In genomic region chr22:19679476-19680099, GRCh38 we compare ENCODE assay signal across 8 cellular contexts. TPM values are rescaled to one million over a fixed set of nuclear protein-coding genes. Genes with fewer than 3 reads are reported as not detected.
DNase-seq lines count a peak whose midpoint lies in the region; ATAC-seq, FAIRE-seq and TF ChIP-seq lines count a peak whose summit lies in the region.

No MANE protein-coding gene starts in this region.

- H3K9ac ChIP-seq in DND-41 (ENCODE audit: low read depth, low read length) (no peak overlapping the region), K562 (ENCODE audit: insufficient read depth in 1 of 2, low read depth in 2 of 2, low read length in 2 of 2) (peak overlapping the region in 1 of 2 experiments; percentile 7; a peak in 1 of 4 replicates)

- in situ Hi-C loops in SK-MEL-5 (cut with HindIII; ENCODE audit: low pct_unique_long_range_greater_than_20kb, low sequenced_read_pairs), result no loop called here
- in situ Hi-C loops in K562 (cut with MboI), result no loop called here

- CTCF ChIA-PET in K562 (lab: Yijun Ruan, JAX; ENCODE audit: low intra/inter-chr PET ratio), result interaction anchor here (0.6 to 5.5 kb wide), 7 partner anchors 29 to 380 kb away, joined by 3 to 113 read pairs (median 4); partner anchors contain the start of gene GP1BB

- TF ChIP-seq POLR2A in K562 (conservative IDR thresholded peaks at IDR 0.05), result no peak

- DNase-seq in DND-41 (peak; percentile 25), SK-MEL-5 (ENCODE audit: low read depth, low spot score) (peak; percentile 48), K562 (ENCODE audit: extremely low read depth in 1 of 4, low spot score in 3 of 4) (peak; percentile 86 to 99 (median 96)), left lung (peak in 1 of 2 donors; percentile 95), NCI-H446 treated with DMSO at 0.1 percent for 48 hours (lab: John Stamatoyannopoulos, UW) (no peak), EL (no peak)
- peak; percentile 31 for DNase-seq in stimulated activated CD8-positive, alpha-beta memory T cell treated with anti-CD3 and anti-CD28 coated beads, Interleukin-15, amount 100 ng/mL, for 24 hours (ENCODE audit: low read depth)

- no peaks in the 10 kb centered on the region for H3K79me2 ChIP-seq in DND-41 (ENCODE audit: insufficient read depth, low read length)
- no peaks in the 10 kb centered on the region for H3K79me2 ChIP-seq in K562 (ENCODE audit: control insufficient read depth, insufficient read depth, low read length)

- peak; percentile 80 for TF ChIP-seq CTCF in DND-41 (IDR thresholded peaks at IDR 0.05; ENCODE audit: borderline replicate concordance, extremely low read depth, low read length, poor library complexity, severe bottlenecking)
- peak; percentile 98 to 100 (median 99) for TF ChIP-seq CTCF in K562 (IDR thresholded peaks at IDR 0.05 in 2 of 3, conservative IDR thresholded peaks at IDR 0.05 in 1 of 3; ENCODE audit: insufficient read depth in 2 of 3, low read depth in 1 of 3, low read length in 3 of 3)
- TF ChIP-seq CTCF in left lung (IDR thresholded peaks at IDR 0.05), result peak; percentile 85 to 91

- ATAC-seq in DND-41 (ENCODE audit: insufficient read depth, low read depth) (peak; percentile 49; the same call in 1 of the 3 replicates), K562 (peak; percentile 94), left lung (peak; percentile 90), GM21447 (IDR thresholded peaks at IDR 0.05; ENCODE audit: unreplicated experiment) (no peak)

- H3K27ac ChIP-seq in DND-41 (ENCODE audit: low read length) (no peak overlapping the region), K562 (ENCODE audit: extremely low read depth, low read depth, low read length) (no peak overlapping the region), left lung (no peak overlapping the region)

- peak; percentile 91 to 100; a peak in 3 of 4 replicates for TF ChIP-seq RAD21 in K562 (CRISPR knock-in tag; conservative IDR thresholded peaks at IDR 0.05 in 1 of 2, IDR thresholded peaks at IDR 0.05 in 1 of 2)

- FAIRE-seq in K562 (lab: Jason Lieb, UNC), result no peak

- no peaks in the 10 kb centered on the region for H3K9me1 ChIP-seq in K562 (ENCODE audit: control insufficient read depth, insufficient read depth, low read length)

- H3K4me1 ChIP-seq in DND-41 (ENCODE audit: insufficient read depth, low read length), result no peaks in the 10 kb centered on the region
- H3K4me1 ChIP-seq in K562 (replicated peaks in 1 of 2; ENCODE audit: control insufficient read depth in 2 of 2, insufficient read depth in 2 of 2, low read length in 2 of 2), result peaks cover 4 to 12% of the 10 kb centered on the region in 2 experiments; a peak in 4 of 5 replicates
- no peaks in the 10 kb centered on the region for H3K4me1 ChIP-seq in left lung

- H3K9me3 ChIP-seq in DND-41 (ENCODE audit: insufficient read depth, low read length, severe bottlenecking), result no peaks in the 10 kb centered on the region
- H3K9me3 ChIP-seq in K562 (replicated peaks; ENCODE audit: control insufficient read depth, insufficient read depth, low read depth, low read length), result 0 out of 2 replicates have a peak, but pooled peaks cover 2% of the 10 kb centered on the region
- no peaks in the 10 kb centered on the region for H3K9me3 ChIP-seq in left lung

- H3K27me3 ChIP-seq in DND-41 (ENCODE audit: insufficient read depth, low read length, poor library complexity) (no peaks in the 10 kb centered on the region), K562 (ENCODE audit: control insufficient read depth in 2 of 2, insufficient read depth in 2 of 2, low read length in 2 of 2) (peaks cover 14 to 15% of the 10 kb centered on the region in 2 experiments), left lung (peaks cover 0 to 36% of the 10 kb centered on the region in 2 donors)

- POLR2A ChIA-PET in K562 (lab: Yijun Ruan, JAX), result interaction anchor here (0.6 to 10.5 kb wide), 21 partner anchors 9 to 557 kb away, joined by 3 to 80 read pairs (median 3); partner anchors contain the start of genes DGCR2, ESS2 and GP1BB

- H2AFZ ChIP-seq in DND-41 (ENCODE audit: low read depth, low read length) (no peak overlapping the region), K562 (ENCODE audit: low read depth, low read length) (no peak overlapping the region)

- intact Hi-C loops in K562 (cut with micrococcal nuclease), result loop anchor here (1.0 to 2.0 kb wide), 2 partner anchors 39 to 231 kb away; no protein-coding TSS in a partner anchor
- intact Hi-C loops in left lung (cut with DNase I), result no loop called here

- H3K4me2 ChIP-seq in DND-41 (ENCODE audit: insufficient read depth, low read length) (no peak overlapping the region), K562 (ENCODE audit: insufficient read depth, low read length) (no peak overlapping the region)

- H3K4me3 ChIP-seq in DND-41 (ENCODE audit: low read depth in 1 of 2, low read length in 2 of 2), result no peak overlapping the region
- H3K4me3 ChIP-seq in K562, result no peak overlapping the region
- no peak overlapping the region for H3K4me3 ChIP-seq in left lung

- H3K36me3 ChIP-seq in DND-41 (ENCODE audit: insufficient read depth, low read length) (no peaks in the 10 kb centered on the region), K562 (ENCODE audit: control insufficient read depth, insufficient read depth, low read length) (no peaks in the 10 kb centered on the region), left lung (no peaks in the 10 kb centered on the region)

- no peaks in the 10 kb centered on the region for H4K20me1 ChIP-seq in DND-41 (ENCODE audit: insufficient read depth, low read length)
- H4K20me1 ChIP-seq in K562 (replicated peaks; ENCODE audit: control insufficient read depth, insufficient read depth, low read length), result no peaks in the 10 kb centered on the region

- no TSS peak for BruUV-seq in K562 (replicated peaks; lab: Mats Ljungman, UMichigan)

- peak; percentile 51; the same call in 1 of the 2 replicates for TF ChIP-seq EP300 in K562 (IDR thresholded peaks at IDR 0.05; ENCODE audit: low read length)

- WGBS in K562 (ENCODE audit: insufficient coverage, low coverage, missing lambda C conversion rate), result 14% methylated on average over 15 of the region's 15 CpGs

TF ChIP-seq in K562, 482 proteins besides CTCF, POLR2A, EP300 and RAD21 (continues in another document):
- TF ChIP-seq MEF2D (tag; conservative IDR thresholded peaks at IDR 0.05; ENCODE audit: low read depth), result no peak
- no peak for TF ChIP-seq MECOM (CRISPR knock-in tag; IDR thresholded peaks at IDR 0.05)
- no peak for TF ChIP-seq U2AF2 (optimal IDR thresholded peaks at IDR 0.05; ENCODE audit: low read depth, low read length)
- no peak for TF ChIP-seq NR4A1 (CRISPR knock-in tag; IDR thresholded peaks at IDR 0.05)
- no peak; the same call in 1 of the 2 replicates for TF ChIP-seq NR4A1 (tag; IDR thresholded peaks at IDR 0.05)
- TF ChIP-seq RNF2 (IDR thresholded peaks at IDR 0.05), result no peak

RNA-seq across cellular contexts. Expression of gene SEPTIN5, which starts 34.7 kb away (rescaled TPM):
- 13.8 and 16.3 TPM in 2 replicates for total RNA-seq in SK-MEL-5 (2014; rRNA removed; shearing (Covaris generic))
- polyA plus RNA-seq in SK-MEL-5 (2015; cell fraction: cytosol; rRNA removed), result 22.5 and 23.6 TPM in 2 replicates
- polyA plus RNA-seq in SK-MEL-5 (2015; cell fraction: nucleus; rRNA removed), result 51.0 and 81.0 TPM in 2 replicates
- total RNA-seq in K562 (2011; cell fraction: chromatin; rRNA removed; ENCODE audit: low replicate concordance), result 625 and 1,610 TPM in 2 replicates
- total RNA-seq in K562 (2011; cell fraction: nucleolus; rRNA removed), result 538 and 650 TPM in 2 replicates
- total RNA-seq in K562 (2011; cell fraction: nucleoplasm; rRNA removed), result 407 and 495 TPM in 2 replicates
- 116 and 125 TPM in 2 replicates for total RNA-seq in K562 (2014; rRNA removed)
- total RNA-seq in K562 (2014; rRNA removed; fragmentation: Illumina TruSeq; extraction: Trizol), result 92.5 and 94.6 TPM in 2 replicates
- total RNA-seq in K562 (2015; rRNA removed; fragmentation: Illumina TruSeq; extraction: Trizol), result 28.1 and 34.9 TPM in 2 replicates
- total RNA-seq in K562 (2021), result 177 and 195 TPM in 2 replicates
- polyA plus RNA-seq in K562 (2011; rRNA removed), result 119 and 238 TPM in 2 replicates
- polyA plus RNA-seq in K562 (2011; cell fraction: cytosol; rRNA removed), result 143 and 156 TPM in 2 replicates
- polyA plus RNA-seq in K562 (2011; cell fraction: nucleus; rRNA removed), result 671 and 957 TPM in 2 replicates
- 122 and 123 TPM in 2 replicates for polyA plus RNA-seq in K562 (2012)
- 135 and 164 TPM in 2 replicates for polyA plus RNA-seq in K562 (2014; fragmentation: Illumina TruSeq; extraction: Trizol)
- 1 to 10 TPM in 1 of 2 experiments, under 1 TPM in 1; 0.03 to 1.9 TPM for polyA plus RNA-seq in K562 (2014; fragmentation: Nextera tagmentation; extraction: Ambion mirVana)
- polyA plus RNA-seq in K562 (2014; rRNA removed), result 129 and 135 TPM in 2 replicates
- polyA minus RNA-seq in K562 (2011; rRNA and poly(A)+ RNA removed), result 306 and 458 TPM in 2 replicates
- polyA minus RNA-seq in K562 (2011; cell fraction: cytosol; rRNA and poly(A)+ RNA removed), result 83.2 and 205 TPM in 2 replicates
- 284 and 666 TPM in 2 replicates for polyA minus RNA-seq in K562 (2011; cell fraction: nucleus; rRNA and poly(A)+ RNA removed)
- 10 to 100 TPM; 14.6 to 20.3 TPM for total RNA-seq in left lung

RNA-seq across cellular contexts. Expression of gene GP1BB, which starts 43.8 kb away (rescaled TPM):
- total RNA-seq in SK-MEL-5 (2014; rRNA removed; shearing (Covaris generic)), result 1.5 and 1.6 TPM in 2 replicates
- polyA plus RNA-seq in SK-MEL-5 (2015; cell fraction: cytosol; rRNA removed), result 2.4 and 3.1 TPM in 2 replicates
- 8.7 and 16.5 TPM in 2 replicates for polyA plus RNA-seq in SK-MEL-5 (2015; cell fraction: nucleus; rRNA removed)
- total RNA-seq in K562 (2011; cell fraction: chromatin; rRNA removed; ENCODE audit: low replicate concordance), result 12.5 and 89.3 TPM in 2 replicates
- total RNA-seq in K562 (2011; cell fraction: nucleolus; rRNA removed), result 145 and 149 TPM in 2 replicates
- total RNA-seq in K562 (2011; cell fraction: nucleoplasm; rRNA removed), result 44.7 and 52.3 TPM in 2 replicates
- total RNA-seq in K562 (2014; rRNA removed), result 85.2 and 90.0 TPM in 2 replicates
- total RNA-seq in K562 (2014; rRNA removed; fragmentation: Illumina TruSeq; extraction: Trizol), result 2.1 and 2.8 TPM in 2 replicates
- 1.6 and 5.2 TPM in 2 replicates for total RNA-seq in K562 (2015; rRNA removed; fragmentation: Illumina TruSeq; extraction: Trizol)
- 139 and 162 TPM in 2 replicates for total RNA-seq in K562 (2021)
- 9.2 and 33.6 TPM in 2 replicates for polyA plus RNA-seq in K562 (2011; rRNA removed)
- 60.0 and 286 TPM in 2 replicates for polyA plus RNA-seq in K562 (2011; cell fraction: cytosol; rRNA removed)
- 103 and 165 TPM in 2 replicates for polyA plus RNA-seq in K562 (2011; cell fraction: nucleus; rRNA removed)
- polyA plus RNA-seq in K562 (2012), result 49.9 and 97.0 TPM in 2 replicates
- 1.6 and 15.2 TPM in 2 replicates for polyA plus RNA-seq in K562 (2014; fragmentation: Illumina TruSeq; extraction: Trizol)
- 1 to 10 TPM in 1 of 2 experiments, under 1 TPM in 1; 0.69 to 1.1 TPM for polyA plus RNA-seq in K562 (2014; fragmentation: Nextera tagmentation; extraction: Ambion mirVana)
- polyA plus RNA-seq in K562 (2014; rRNA removed), result 110 and 150 TPM in 2 replicates
- 2.4 and 2.8 TPM in 2 replicates for polyA minus RNA-seq in K562 (2011; rRNA and poly(A)+ RNA removed)
- 43.2 and 113 TPM in 2 replicates for polyA minus RNA-seq in K562 (2011; cell fraction: cytosol; rRNA and poly(A)+ RNA removed)
- 19.4 and 37.3 TPM in 2 replicates for polyA minus RNA-seq in K562 (2011; cell fraction: nucleus; rRNA and poly(A)+ RNA removed)
- 1 to 10 TPM in 1 of 2 donors, not detected in 1; 3.6 TPM for total RNA-seq in left lung

Comparison
In these comparisons a context has a peak if more than half of its experiments do, and no peak if none do; other contexts are left out.
1. DNase-seq: peak in DND-41 (single experiment), SK-MEL-5 (single experiment), K562 (4 of 4) and stimulated activated CD8-positive, alpha-beta memory T cell treated with anti-CD3 and anti-CD28 coated beads, Interleukin-15, amount 100 ng/mL, for 24 hours (single experiment); none in NCI-H446 treated with DMSO at 0.1 percent for 48 hours (single experiment) and EL (single experiment).
2. Peak in every context shown above with its lines, with median percentiles within 50 percentile points of each other: CTCF ChIP-seq.